ENCODE assay signal across 11 cellular contexts in the genomic region with DNA sequence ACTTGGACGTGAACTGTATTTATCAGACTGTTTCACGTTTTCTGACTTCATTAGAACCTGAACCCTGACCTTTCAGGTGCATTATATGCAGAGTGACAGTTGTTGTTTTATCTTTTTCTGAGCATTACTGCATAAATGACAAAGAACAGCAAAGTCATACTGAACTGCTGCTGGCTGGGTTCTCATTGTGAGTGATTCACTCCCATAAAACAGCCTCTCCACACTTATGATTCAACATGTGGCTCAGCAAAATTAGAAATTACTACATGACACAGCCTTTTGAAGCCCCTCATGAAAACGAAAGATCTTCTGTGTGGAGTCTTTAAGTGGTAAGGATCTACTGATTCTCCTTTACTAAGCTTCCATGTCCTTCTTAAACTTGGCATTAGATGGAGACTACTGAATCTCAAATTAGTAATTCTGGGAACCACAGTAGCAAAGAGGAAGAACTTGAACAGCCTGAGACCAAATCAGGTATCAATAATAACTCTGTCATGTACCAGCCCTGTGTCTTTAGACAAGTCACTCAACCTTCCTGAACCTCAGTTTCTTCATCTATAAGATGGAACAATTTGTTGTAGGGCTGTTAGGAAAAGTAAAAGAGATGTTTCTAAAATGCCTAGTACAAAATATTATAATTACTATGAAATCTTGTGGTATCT.
DNase-seq lines count a peak whose midpoint lies in the region; ATAC-seq and TF ChIP-seq lines count a peak whose summit lies in the region.
"Had no signal": no experiment of that assay in that cellular context is flagged by ENCODE, and none has a peak within 500 bp of the region (broad histone marks: within the 10 kb centered on the region; RNA-seq: fewer than 3 reads in every experiment).

No MANE protein-coding gene starts in this region.

- no peak overlapping the region for H3K4me3 ChIP-seq in choroid plexus epithelial cell (ENCODE audit: low read depth, low read length)
- no peak overlapping the region for H3K4me3 ChIP-seq in sigmoid colon

- H3K4me1 ChIP-seq in sigmoid colon: peaks cover 0 to 25% (median 18%) of the 10 kb centered on the region in 4 donors

- H3K9me3 ChIP-seq in sigmoid colon: no peaks in the 10 kb centered on the region

- DNase-seq in DMS53 (lab: John Stamatoyannopoulos, UW) (peak; percentile 2), DMS53 treated with DMSO at 0.1 percent for 48 hours (lab: John Stamatoyannopoulos, UW; ENCODE audit: unreplicated experiment) (no peak), OCI-M1 (lab: John Stamatoyannopoulos, UW) (peak; percentile 69), choroid plexus epithelial cell (ENCODE audit: low read depth) (peak; percentile 60), sigmoid colon (no peak), NCI-H748 treated with DMSO at 0.1 percent for 48 hours (lab: John Stamatoyannopoulos, UW) (no peak)
- no peak for DNase-seq in stimulated activated CD4-positive, alpha-beta T cell treated with anti-CD3 and anti-CD28 coated beads, Interleukin-15, amount 100 ng/mL, for 24 hours
- DNase-seq: kidney, WERI-Rb-1 had no signal

- intact Hi-C loops in sigmoid colon (cut with DNase I): no loop called here

- WGBS in sigmoid colon, 2 donors: 32 to 65% methylated on average over 3 of the region's 3 CpGs

- TF ChIP-seq POLR2A in sigmoid colon (IDR thresholded peaks at IDR 0.05): no peak

- ATAC-seq in GM19351 (IDR thresholded peaks at IDR 0.05; ENCODE audit: unreplicated experiment): no peak

- peaks cover 0 to 3% (median 0%) of the 10 kb centered on the region in 4 donors for H3K36me3 ChIP-seq in sigmoid colon
- H3K36me3 ChIP-seq: WERI-Rb-1 had no signal

- no peak for TF ChIP-seq CTCF in choroid plexus epithelial cell (conservative IDR thresholded peaks at IDR 0.05; ENCODE audit: low read depth, low read length)
- TF ChIP-seq CTCF in sigmoid colon (IDR thresholded peaks at IDR 0.05): no peak

- peak overlapping the region in 3 of 4 donors; percentile 5 to 49 (median 17) for H3K27ac ChIP-seq in sigmoid colon
- H3K27ac ChIP-seq: 22Rv1, WERI-Rb-1 had no signal

- no peaks in the 10 kb centered on the region for H3K27me3 ChIP-seq in sigmoid colon

- no peak for TF ChIP-seq EP300 in sigmoid colon (IDR thresholded peaks at IDR 0.05)

Comparison
In these comparisons a context has a peak if more than half of its experiments do, and no peak if none do; other contexts are left out.
1. DNase-seq: peak in DMS53 (single experiment), OCI-M1 (single experiment) and choroid plexus epithelial cell (single experiment); none in DMS53 treated with DMSO at 0.1 percent for 48 hours (single experiment), sigmoid colon (single experiment), stimulated activated CD4-positive, alpha-beta T cell treated with anti-CD3 and anti-CD28 coated beads, Interleukin-15, amount 100 ng/mL, for 24 hours (single experiment) and NCI-H748 treated with DMSO at 0.1 percent for 48 hours (single experiment).